11 cellular contexts compared by ENCODE assay signal in the genomic region with DNA sequence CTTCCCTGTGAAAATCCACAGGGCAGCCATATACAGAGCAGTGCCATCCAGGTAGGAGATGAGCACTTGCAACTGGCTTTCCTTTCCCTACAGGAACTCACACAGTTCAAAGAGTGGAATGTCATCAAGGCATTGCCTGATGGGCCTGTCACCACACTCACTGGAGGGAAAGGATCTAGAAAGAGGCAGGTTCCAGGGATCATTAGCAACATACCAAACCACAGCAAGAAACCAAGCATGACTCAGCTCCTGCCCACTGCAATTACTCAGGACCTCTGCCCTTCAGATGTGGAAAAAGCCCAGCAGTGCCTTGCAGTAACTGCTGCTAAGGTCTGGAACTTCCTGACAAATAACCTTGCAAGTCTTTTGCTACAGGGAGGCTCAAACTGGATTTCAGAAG.
DNase-seq lines count a peak whose midpoint lies in the region; ATAC-seq, FAIRE-seq and TF ChIP-seq lines count a peak whose summit lies in the region.
"Had no signal": no experiment of that assay in that cellular context is flagged by ENCODE, and none has a peak within 500 bp of the region (broad histone marks: within the 10 kb centered on the region; RNA-seq: fewer than 3 reads in every experiment).

No MANE protein-coding gene starts in this region.

- H3K4me3 ChIP-seq in HepG2 (replicated peaks in 1 of 3; ENCODE audit: insufficient read depth in 1 of 3, low read depth in 2 of 3, low read length in 3 of 3): no peak overlapping the region
- no peak overlapping the region for H3K4me3 ChIP-seq in right lobe of liver
- no peak overlapping the region for H3K4me3 ChIP-seq in PC-9
- no peak overlapping the region for H3K4me3 ChIP-seq in stomach
- H3K4me3 ChIP-seq: left ventricle myocardium inferior had no signal

- H3K79me2 ChIP-seq in HepG2 (ENCODE audit: insufficient read depth, low read length) (peaks cover 3% of the 10 kb centered on the region), PC-9 (ENCODE audit: low read depth) (no peaks in the 10 kb centered on the region)

- H3K9me3 ChIP-seq in HepG2 (ENCODE audit: low read length): no peaks in the 10 kb centered on the region
- H3K9me3 ChIP-seq in right lobe of liver: no peaks in the 10 kb centered on the region
- H3K9me3 ChIP-seq in PC-9 (ENCODE audit: insufficient read depth, low read depth): no peaks in the 10 kb centered on the region
- no peaks in the 10 kb centered on the region for H3K9me3 ChIP-seq in stomach
- H3K9me3 ChIP-seq: left ventricle myocardium inferior had no signal

- in situ Hi-C loops in HepG2 (cut with HindIII; ENCODE audit: extremely low pct_ligation_motif_present, low pct_unique_long_range_greater_than_20kb): no loop called here

- H3K27me3 ChIP-seq in HepG2 (ENCODE audit: control insufficient read depth in 1 of 2, insufficient read depth in 2 of 2, low read length in 2 of 2): no peaks in the 10 kb centered on the region
- H3K27me3 ChIP-seq in right lobe of liver: no peaks in the 10 kb centered on the region
- no peaks in the 10 kb centered on the region for H3K27me3 ChIP-seq in PC-9 (ENCODE audit: insufficient read depth, low read depth)
- H3K27me3 ChIP-seq in stomach: no peaks in the 10 kb centered on the region

- no peaks in the 10 kb centered on the region for H3K9me2 ChIP-seq in PC-9 (ENCODE audit: insufficient read depth)

- intact Hi-C loops in HepG2 (cut with micrococcal nuclease; ENCODE audit: unreplicated experiment): no loop called here
- intact Hi-C loops in right lobe of liver (cut with DNase I): no loop called here
- intact Hi-C loops in PC-9 (cut with micrococcal nuclease; ENCODE audit: unreplicated experiment): no loop called here
- intact Hi-C loops in stomach (cut with DNase I; ENCODE audit: low total_unique reads): no loop called here

- H4K20me1 ChIP-seq in HepG2 (ENCODE audit: insufficient read depth, low read length): no peaks in the 10 kb centered on the region
- H4K20me1 ChIP-seq in PC-9 (ENCODE audit: insufficient read depth): no peaks in the 10 kb centered on the region

- no peak for FAIRE-seq in HepG2 (lab: Jason Lieb, UNC)

- CTCF ChIA-PET in HepG2 (lab: Yijun Ruan, JAX; ENCODE audit: low intra/inter-chr PET ratio, low total read pairs) (no interaction called here), PC-9 (lab: Charles Lee) (no interaction called here)

- TF ChIP-seq CTCF in HepG2 (CRISPR knock-in tag; IDR thresholded peaks at IDR 0.05): no peak
- TF ChIP-seq CTCF in right lobe of liver (IDR thresholded peaks at IDR 0.05): no peak
- no peak for TF ChIP-seq CTCF in PC-9 (conservative IDR thresholded peaks at IDR 0.05)
- no peak for TF ChIP-seq CTCF in stomach (IDR thresholded peaks at IDR 0.05)

- H3K4me2 ChIP-seq in HepG2 (ENCODE audit: low read depth, low read length) (no peak overlapping the region), PC-9 (no peak overlapping the region)

- TF ChIP-seq RAD21 in HepG2 (CRISPR knock-in tag; IDR thresholded peaks at IDR 0.05): no peak

- H3K36me3 ChIP-seq in HepG2 (replicated peaks in 1 of 2; ENCODE audit: control insufficient read depth in 1 of 2, insufficient read depth in 2 of 2, low read length in 2 of 2) (no peaks in the 10 kb centered on the region; a peak in 1 of 5 replicates), right lobe of liver (no peaks in the 10 kb centered on the region), PC-9 (ENCODE audit: low read depth) (no peaks in the 10 kb centered on the region), stomach (peaks cover 0 to 6% (median 4%) of the 10 kb centered on the region in 4 donors)
- H3K36me3 ChIP-seq: left ventricle myocardium inferior had no signal

- TF ChIP-seq EP300 in HepG2 (IDR thresholded peaks at IDR 0.05; ENCODE audit: low read depth in 2 of 2, low read length in 2 of 2): peak in 1 of 2 experiments; percentile 14; a peak in 1 of 4 replicates
- TF ChIP-seq EP300 in HepG2 (CRISPR knock-in tag; IDR thresholded peaks at IDR 0.05; ENCODE audit: borderline replicate concordance): no peak
- no peak for TF ChIP-seq EP300 in stomach (IDR thresholded peaks at IDR 0.05)

- ATAC-seq in HepG2 (peak; percentile 16; the same call in 1 of the 3 replicates), right lobe of liver (no peak)

- H3F3A ChIP-seq in PC-9 (ENCODE audit: insufficient read depth, low read depth): no peaks in the 10 kb centered on the region

- DNase-seq in HepG2 (ENCODE audit: low spot score): peak; percentile 40
- no peak for DNase-seq in right lobe of liver
- peak; percentile 17 to 73 for DNase-seq in PC-9
- peak; percentile 27 for DNase-seq in epithelial cell of prostate (ENCODE audit: low read depth, low spot score)
- DNase-seq in stromal cell of bone marrow (ENCODE audit: low read depth): peak; percentile 69
- DNase-seq in activated CD8-positive, alpha-beta memory T cell treated with anti-CD3 and anti-CD28 coated beads for 24 hours: no peak
- DNase-seq in DMS79 treated with DMSO at 0.1 percent for 48 hours (lab: John Stamatoyannopoulos, UW): no peak
- no peak for DNase-seq in stomach
- DNase-seq: activated B cell treated with CpG ODN at 0.5 μM for 24 hours, left ventricle myocardium inferior, NCI-H2081 had no signal

- POLR2A ChIA-PET in HepG2 (lab: Yijun Ruan, JAX): no interaction called here
- POLR2A ChIA-PET in PC-9 (lab: Charles Lee; ENCODE audit: unreplicated experiment): interaction anchor here (0.7 kb wide), 1 partner anchor 82 kb away, joined by 3 read pairs; no protein-coding TSS in a partner anchor

- no peak overlapping the region for H3K9ac ChIP-seq in HepG2 (ENCODE audit: insufficient read depth, low read depth, low read length)

- H3K4me1 ChIP-seq in HepG2 (ENCODE audit: insufficient read depth, low read length) (peaks cover 29% of the 10 kb centered on the region), right lobe of liver (no peaks in the 10 kb centered on the region), PC-9 (replicated peaks; ENCODE audit: insufficient read depth) (no peaks in the 10 kb centered on the region), stomach (peaks cover 0 to 16% (median 8%) of the 10 kb centered on the region in 4 donors)

- BruUV-seq in HepG2 (replicated peaks; lab: Mats Ljungman, UMichigan) (no TSS peak), PC-9 (replicated peaks; lab: Mats Ljungman, UMichigan) (no TSS peak)

- TF ChIP-seq POLR2A in HepG2 (IDR thresholded peaks at IDR 0.05; ENCODE audit: insufficient read depth in 1 of 2, low read depth in 2 of 2, low read length in 2 of 2): no peak
- TF ChIP-seq POLR2A in right lobe of liver (IDR thresholded peaks at IDR 0.05): no peak
- TF ChIP-seq POLR2A in stomach (IDR thresholded peaks at IDR 0.05): no peak

- H3K27ac ChIP-seq in HepG2 (ENCODE audit: extremely low read length, insufficient read depth, low read length) (no peak overlapping the region), right lobe of liver (no peak overlapping the region), PC-9 (peak overlapping the region; percentile 46; the same call in 1 of the 2 replicates), epithelial cell of prostate (no peak overlapping the region), stomach (no peak overlapping the region)
- H3K27ac ChIP-seq: left ventricle myocardium inferior had no signal

- H2AFZ ChIP-seq in HepG2 (ENCODE audit: low read length) (no peak overlapping the region), PC-9 (no peak overlapping the region)

TF ChIP-seq in HepG2, 621 proteins besides CTCF, POLR2A, EP300 and RAD21 (continues in another document):
- TF ChIP-seq FOXK2 (IDR thresholded peaks at IDR 0.05): no peak
- TF ChIP-seq PREB (CRISPR knock-in tag; IDR thresholded peaks at IDR 0.05): no peak
- no peak for TF ChIP-seq ZNF205 (CRISPR knock-in tag; IDR thresholded peaks at IDR 0.05)
- TF ChIP-seq ZBTB26 (CRISPR knock-in tag; IDR thresholded peaks at IDR 0.05; ENCODE audit: borderline replicate concordance): peak; percentile 93
- no peak for TF ChIP-seq ZNF350 (CRISPR knock-in tag; IDR thresholded peaks at IDR 0.05; ENCODE audit: borderline replicate concordance, low read depth)
- no peak for TF ChIP-seq ZBTB3 (CRISPR knock-in tag; IDR thresholded peaks at IDR 0.05; ENCODE audit: borderline replicate concordance, low read depth)
- peak; percentile 71 for TF ChIP-seq NFE2L2 (IDR thresholded peaks at IDR 0.05; ENCODE audit: low read length)
- 0 out of 2 replicates have a peak, but pooled peaks have one; percentile 22 for TF ChIP-seq MAFF (IDR thresholded peaks at IDR 0.05; ENCODE audit: low read depth, low read length)
- 0 out of 4 replicates have a peak, but pooled peaks have one; percentile 13 to 38 for TF ChIP-seq MAFK (conservative IDR thresholded peaks at IDR 0.05 in 1 of 2, IDR thresholded peaks at IDR 0.05 in 1 of 2; ENCODE audit: low read length in 2 of 2)
- no peak for TF ChIP-seq SNAI1 (CRISPR knock-in tag; IDR thresholded peaks at IDR 0.05; ENCODE audit: borderline replicate concordance)
- TF ChIP-seq MIXL1 (CRISPR knock-in tag; IDR thresholded peaks at IDR 0.05): no peak
- TF ChIP-seq TEAD3 (CRISPR knock-in tag; optimal IDR thresholded peaks at IDR 0.05; ENCODE audit: borderline replicate concordance): peak; percentile 19
- no peak for TF ChIP-seq ZMYM4 (CRISPR knock-in tag; IDR thresholded peaks at IDR 0.05)
- TF ChIP-seq FOSL2 (CRISPR knock-in tag; IDR thresholded peaks at IDR 0.05): peak; percentile 62
- TF ChIP-seq ZNF546 (CRISPR knock-in tag; conservative IDR thresholded peaks at IDR 0.05): no peak
- 0 out of 2 replicates have a peak, but pooled peaks have one; percentile 20 for TF ChIP-seq SAP130 (CRISPR knock-in tag; IDR thresholded peaks at IDR 0.05; ENCODE audit: low read depth)
- no peak for TF ChIP-seq ZNF33B (CRISPR knock-in tag; IDR thresholded peaks at IDR 0.05)

Comparison
In these comparisons a context has a peak if more than half of its experiments do, and no peak if none do; other contexts are left out.
1. DNase-seq: peak in HepG2 (single experiment), PC-9 (2 of 2), epithelial cell of prostate (single experiment) and stromal cell of bone marrow (single experiment); none in right lobe of liver (0 of 3), activated CD8-positive, alpha-beta memory T cell treated with anti-CD3 and anti-CD28 coated beads for 24 hours (single experiment), DMS79 treated with DMSO at 0.1 percent for 48 hours (single experiment) and stomach (single experiment).